Comparison of ENCODE assay signal across 24 cellular contexts in genomic region chr6:19530188-19530587, GRCh38.
"Had no signal": no experiment of that assay in that cellular context is flagged by ENCODE, and none has a peak within 500 bp of the region (broad histone marks: within the 10 kb centered on the region; RNA-seq: fewer than 3 reads in every experiment).

No MANE protein-coding gene starts in this region.

- H3K27me3 ChIP-seq: neural progenitor cell, ovary, right lobe of liver, sigmoid colon, stomach, thyroid gland, tibial nerve, upper lobe of left lung, vagina had no signal

- DNase-seq: occipital lobe; ovary; posterior cingulate gyrus; psoas muscle; right cardiac atrium; right lobe of liver; sigmoid colon; small intestine; stimulated activated CD4-positive, alpha-beta T cell treated with anti-CD3 and anti-CD28 coated beads, Interleukin-15, amount 100 ng/mL, for 24 hours; stimulated activated CD4-positive, alpha-beta T cell treated with anti-CD3 and anti-CD28 coated beads, Interleukin-2, amount 100 ng/mL, for 24 hours; stimulated activated CD4-positive, alpha-beta T cell treated with anti-CD3 and anti-CD28 coated beads, Interleukin-2, amount 100 ng/mL, for 48 hours; stimulated activated CD4-positive, alpha-beta T cell treated with anti-CD3 and anti-CD28 coated beads, Interleukin-4, amount 100 ng/mL, for 24 hours; stimulated activated naive B cell treated with anti-CD40 and anti-IgM and Interleukin-4, amounts not matched to agents 10 μg/mL and 1 μg/mL and 100 μg/mL, for 72 hours; stimulated activated naive CD4-positive, alpha-beta T cell treated with Interleukin-2 at 50 U/mL for 16 hours; stomach; thyroid gland; trophoblast cell; upper lobe of left lung had no signal

- H3K4me3 ChIP-seq: neural progenitor cell, ovary, psoas muscle, right lobe of liver, sigmoid colon, stomach, thoracic aorta, thyroid gland, tibial nerve, upper lobe of left lung, vagina had no signal

- H3K9ac ChIP-seq: neural progenitor cell, parathyroid adenoma had no signal

- H3K9me3 ChIP-seq: ovary, psoas muscle, right lobe of liver, sigmoid colon, stomach, thoracic aorta, thyroid gland, tibial nerve, upper lobe of left lung, vagina had no signal

- H3K36me3 ChIP-seq: neural progenitor cell, ovary, right lobe of liver, sigmoid colon, stomach, thoracic aorta, thyroid gland, tibial nerve, upper lobe of left lung, vagina had no signal

- H3K4me2 ChIP-seq: neural progenitor cell had no signal

- H3K4me1 ChIP-seq: neural progenitor cell, parathyroid adenoma, psoas muscle, right lobe of liver, stomach, upper lobe of left lung had no signal

- H2AFZ ChIP-seq: neural progenitor cell, parathyroid adenoma had no signal

- H3K27ac ChIP-seq: neural progenitor cell, ovary, parathyroid adenoma, psoas muscle, right lobe of liver, sigmoid colon, stomach, thoracic aorta, thyroid gland, tibial nerve, upper lobe of left lung, vagina had no signal

- ATAC-seq: psoas muscle; right cardiac atrium; right lobe of liver; stimulated activated effector memory CD8-positive, alpha-beta T cell treated with anti-CD3 and anti-CD28 coated beads, Interleukin-12 subunit alpha, Interleukin-12 subunit beta, amount 100 ng/mL, for 72 hours; stimulated activated naive B cell treated with anti-CD40 and anti-IgM and Interleukin-4, amounts not matched to agents 10 μg/mL and 1 μg/mL and 100 μg/mL, for 72 hours had no signal

- H3K79me2 ChIP-seq: parathyroid adenoma had no signal
